ENCODE assay signal across 9 cellular contexts in genomic region chr2:59998324-59998723, GRCh38.
"Had no signal": no experiment of that assay in that cellular context is flagged by ENCODE, and none has a peak within 500 bp of the region (broad histone marks: within the 10 kb centered on the region; RNA-seq: fewer than 3 reads in every experiment).

No MANE protein-coding gene starts in this region.

- H3K4me1 ChIP-seq: HAP-1 had no signal

- H3K9me3 Mint-ChIP-seq: GM23338 had no signal

- DNase-seq: H7, HFFc6, IMR-90, KG1 had no signal

- H3K9me3 ChIP-seq: HAP-1 had no signal

- H3K4me3 Mint-ChIP-seq: GM23338, HFFc6 had no signal

- H3K4me3 ChIP-seq: GM23338, HAP-1, K562 had no signal

- FAIRE-seq: HTR-8/SVneo, K562 had no signal

- H3K27ac Mint-ChIP-seq: GM23338, HFFc6 had no signal

- H3K4me2 ChIP-seq: GM23338 had no signal

- H3K36me3 ChIP-seq: HAP-1 had no signal

- ATAC-seq: GM23338, HCT116, K562 had no signal
